Comparison of ENCODE assay signal across 16 cellular contexts in genomic region chr13:37595162-37595561, GRCh38. TPM values are rescaled to one million over a fixed set of nuclear protein-coding genes. Genes with fewer than 3 reads are reported as not detected.
DNase-seq lines count a peak whose midpoint lies in the region; ATAC-seq and TF ChIP-seq lines count a peak whose summit lies in the region.
"Had no signal": no experiment of that assay in that cellular context is flagged by ENCODE, and none has a peak within 500 bp of the region (broad histone marks: within the 10 kb centered on the region; RNA-seq: fewer than 3 reads in every experiment).

No MANE protein-coding gene starts in this region.

- no peaks in the 10 kb centered on the region for H3K27me3 ChIP-seq in hepatocyte

- no peaks in the 10 kb centered on the region for H3K36me3 ChIP-seq in hepatocyte (replicated peaks; ENCODE audit: insufficient read depth, low read depth)

- no peaks in the 10 kb centered on the region for H3K9me2 ChIP-seq in hepatocyte (replicated peaks; ENCODE audit: insufficient read depth)

- no peaks in the 10 kb centered on the region for H3K9me3 ChIP-seq in hepatocyte (ENCODE audit: low read depth)

- H3K27ac ChIP-seq in hepatocyte, result no peak overlapping the region
- H3K27ac ChIP-seq: 22Rv1 had no signal

- in situ Hi-C loops in astrocyte of the spinal cord (cut with HindIII; ENCODE audit: low sequenced_read_pairs), result no loop called here

- TF ChIP-seq CTCF in astrocyte of the spinal cord (IDR thresholded peaks at IDR 0.05; ENCODE audit: low read depth, low read length) (no peak), hepatocyte (IDR thresholded peaks at IDR 0.05; ENCODE audit: poor library complexity) (no peak), type B pancreatic cell (conservative IDR thresholded peaks at IDR 0.05) (no peak)

- H2AFZ ChIP-seq in hepatocyte, result no peak overlapping the region

- DNase-seq in DMS53 (lab: John Stamatoyannopoulos, UW), result peak; percentile 12
- DNase-seq in DMS53 treated with DMSO at 0.1 percent for 48 hours (lab: John Stamatoyannopoulos, UW; ENCODE audit: unreplicated experiment), result no peak
- DNase-seq in astrocyte of the spinal cord (ENCODE audit: low read depth, low spot score), result peak; percentile 50
- DNase-seq in hepatocyte (ENCODE audit: low spot score), result no peak
- DNase-seq in type B pancreatic cell (ENCODE audit: extremely low spot score, unreplicated experiment), result no peak
- DNase-seq in NCI-H2107 treated with DMSO at 0.1 percent for 48 hours (lab: John Stamatoyannopoulos, UW; ENCODE audit: unreplicated experiment), result no peak
- no peak for DNase-seq in DMS79 (lab: John Stamatoyannopoulos, UW)
- DNase-seq: activated CD8-positive, alpha-beta memory T cell treated with anti-CD3 and anti-CD28 coated beads for 24 hours; activated gamma-delta T cell treated with Interleukin-2 at 50 U/mL for 16 hours; CD8-positive, alpha-beta T cell; NCI-H1048; NCI-H345; trophoblast cell had no signal

- H3K4me3 ChIP-seq in astrocyte of the spinal cord (ENCODE audit: low read depth, low read length), result no peak overlapping the region
- H3K4me3 ChIP-seq in hepatocyte, result no peak overlapping the region

- ATAC-seq in HG03521 (IDR thresholded peaks at IDR 0.05; ENCODE audit: unreplicated experiment), result no peak
- ATAC-seq: CD8-positive, alpha-beta T cell; stimulated activated memory B cell treated with anti-CD40 and anti-IgM and Interleukin-4, amounts not matched to agents 10 μg/mL and 1 μg/mL and 100 μg/mL, for 72 hours had no signal

- peaks cover 4% of the 10 kb centered on the region for H3K4me1 ChIP-seq in hepatocyte (ENCODE audit: insufficient read depth)

- H3K27me3 Mint-ChIP-seq in type B pancreatic cell, result no peaks in the 10 kb centered on the region
- H3K27me3 Mint-ChIP-seq: stimulated activated memory B cell treated with anti-CD40 and anti-IgM and Interleukin-4, amounts not matched to agents 10 μg/mL and 1 μg/mL and 100 μg/mL, for 72 hours had no signal

- no peaks in the 10 kb centered on the region for H3K9me3 Mint-ChIP-seq in type B pancreatic cell
- H3K9me3 Mint-ChIP-seq: stimulated activated memory B cell treated with anti-CD40 and anti-IgM and Interleukin-4, amounts not matched to agents 10 μg/mL and 1 μg/mL and 100 μg/mL, for 72 hours had no signal

- H4K20me1 ChIP-seq in hepatocyte (ENCODE audit: insufficient read depth, poor library complexity, severe bottlenecking), result no peaks in the 10 kb centered on the region

- no peak overlapping the region for H3K27ac Mint-ChIP-seq in type B pancreatic cell
- H3K27ac Mint-ChIP-seq: CD8-positive, alpha-beta T cell; stimulated activated memory B cell treated with anti-CD40 and anti-IgM and Interleukin-4, amounts not matched to agents 10 μg/mL and 1 μg/mL and 100 μg/mL, for 72 hours had no signal

- H3K36me3 Mint-ChIP-seq in type B pancreatic cell, result peaks cover 4% of the 10 kb centered on the region
- H3K36me3 Mint-ChIP-seq: CD8-positive, alpha-beta T cell; stimulated activated memory B cell treated with anti-CD40 and anti-IgM and Interleukin-4, amounts not matched to agents 10 μg/mL and 1 μg/mL and 100 μg/mL, for 72 hours had no signal

- H3K4me1 Mint-ChIP-seq in type B pancreatic cell (ENCODE audit: unreplicated experiment), result peaks cover 8% of the 10 kb centered on the region
- H3K4me1 Mint-ChIP-seq: stimulated activated memory B cell treated with anti-CD40 and anti-IgM and Interleukin-4, amounts not matched to agents 10 μg/mL and 1 μg/mL and 100 μg/mL, for 72 hours had no signal

- peak overlapping the region; percentile 56 for H3K4me2 ChIP-seq in hepatocyte

- peak overlapping the region; percentile 49 for H3K4me3 Mint-ChIP-seq in type B pancreatic cell
- H3K4me3 Mint-ChIP-seq: CD8-positive, alpha-beta T cell; stimulated activated memory B cell treated with anti-CD40 and anti-IgM and Interleukin-4, amounts not matched to agents 10 μg/mL and 1 μg/mL and 100 μg/mL, for 72 hours had no signal

- peaks cover 3% of the 10 kb centered on the region for H3K79me2 ChIP-seq in hepatocyte

RNA-seq across cellular contexts. Expression of gene POSTN, which starts 3.4 kb away (rescaled TPM):
- total RNA-seq in hepatocyte (178 and 233 TPM in 2 replicates), type B pancreatic cell (ENCODE audit: low replicate concordance) (75.2 and 295 TPM in 2 replicates)
- 179 and 226 TPM in 2 replicates for polyA plus RNA-seq in hepatocyte
- total RNA-seq: CD8-positive, alpha-beta T cell had no signal

Comparison
In these comparisons a context has a peak if more than half of its experiments do, and no peak if none do; other contexts are left out.
1. DNase-seq: peak in DMS53 (single experiment) and astrocyte of the spinal cord (single experiment); none in DMS53 treated with DMSO at 0.1 percent for 48 hours (single experiment), hepatocyte (single experiment), type B pancreatic cell (single experiment), NCI-H2107 treated with DMSO at 0.1 percent for 48 hours (single experiment) and DMS79 (single experiment).